Comparison of ENCODE assay signal across 8 cellular contexts in genomic region chr2:241701405-241702154, GRCh38. TPM values are rescaled to one million over a fixed set of nuclear protein-coding genes. Genes with fewer than 3 reads are reported as not detected.
DNase-seq lines count a peak whose midpoint lies in the region; ATAC-seq and TF ChIP-seq lines count a peak whose summit lies in the region.

Gene ING5 (plus strand): TSS chr2:241702039. CDS start chr2:241702066, 27 bp downstream.

- H3K4me3 Mint-ChIP-seq in Calu3 (ENCODE audit: low read depth, unreplicated experiment) = peak within 1 kb of the TSS; percentile 90
- H3K4me3 Mint-ChIP-seq in endothelial cell (ENCODE audit: unreplicated experiment) = peak within 1 kb of the TSS; percentile 90

- H3K4me1 ChIP-seq in HUES6 (ENCODE audit: control insufficient read depth, insufficient read depth, low read length) (no peaks in the 10 kb centered on the region), OCI-LY3 (ENCODE audit: low read length) (peaks cover 20% of the 10 kb centered on the region)

- H3K9ac ChIP-seq in HUES6 (ENCODE audit: low read length) (peak within 1 kb of the TSS; percentile 98), OCI-LY3 (ENCODE audit: low read length) (peak within 1 kb of the TSS; percentile 81)

- peak; percentile 36 for TF ChIP-seq CTCF in Calu3 (IDR thresholded peaks at IDR 0.05; ENCODE audit: unreplicated experiment)
- TF ChIP-seq CTCF in OCI-LY3 (IDR thresholded peaks at IDR 0.05; ENCODE audit: low read depth, low read length) = no peak
- no peak for TF ChIP-seq CTCF in endothelial cell (IDR thresholded peaks at IDR 0.05; ENCODE audit: unreplicated experiment)

- peaks cover 8% of the 10 kb centered on the region; the same call in 1 of the 2 replicates for H4K20me1 ChIP-seq in OCI-LY3 (ENCODE audit: insufficient read depth, low read length)

- H3K27ac Mint-ChIP-seq in Calu3 (ENCODE audit: unreplicated experiment) = peak within 1 kb of the TSS; percentile 93
- no peak within 1 kb of the TSS for H3K27ac Mint-ChIP-seq in endothelial cell (ENCODE audit: unreplicated experiment)

- peak; percentile 53 for ATAC-seq in GM21447 (IDR thresholded peaks at IDR 0.05; ENCODE audit: unreplicated experiment)

- CTCF ChIA-PET in Calu3 (lab: Charles Lee) = interaction anchor here (0.6 to 1.1 kb wide), 4 partner anchors 15 to 229 kb away, joined by 3 to 6 read pairs (median 4); no protein-coding TSS in a partner anchor

- peaks cover 73% of the 10 kb centered on the region for H3K36me3 Mint-ChIP-seq in Calu3 (ENCODE audit: insufficient read depth, unreplicated experiment)
- H3K36me3 Mint-ChIP-seq in endothelial cell (ENCODE audit: low read depth, unreplicated experiment) = peaks cover 13% of the 10 kb centered on the region

- H3K9me3 ChIP-seq in HUES6 (ENCODE audit: control insufficient read depth, insufficient read depth, low read depth, low read length) = no peaks in the 10 kb centered on the region
- no peaks in the 10 kb centered on the region for H3K9me3 ChIP-seq in OCI-LY3 (ENCODE audit: insufficient read depth, low read length)

- H3K79me2 ChIP-seq in OCI-LY3 (ENCODE audit: low read length) = peaks cover 26% of the 10 kb centered on the region

- H3K27ac ChIP-seq in HUES6 (ENCODE audit: low read depth, low read length) = peak within 1 kb of the TSS; percentile 95
- H3K27ac ChIP-seq in OCI-LY3 (ENCODE audit: low read length) = peak within 1 kb of the TSS; percentile 79

- DNase-seq in Calu3 (peak; percentile 99), endothelial cell (ENCODE audit: low spot score) (peak; percentile 98), midbrain (lab: John Stamatoyannopoulos, UW) (peak; percentile 93)
- peak; percentile 98 for DNase-seq in activated CD8-positive, alpha-beta memory T cell treated with anti-CD3 and anti-CD28 coated beads, Interleukin-2, amount 50 U/mL, for 4 hours
- peak; percentile 95 for DNase-seq in stimulated activated CD8-positive, alpha-beta memory T cell treated with anti-CD3 and anti-CD28 coated beads, Interleukin-15, amount 100 ng/mL, for 48 hours (ENCODE audit: low read depth in 2 of 2)

- TSS peak; percentile 89 for BruUV-seq in Calu3 (replicated peaks; lab: Mats Ljungman, UMichigan)

- intact Hi-C loops in Calu3 (cut with micrococcal nuclease; ENCODE audit: unreplicated experiment) = no loop called here

- H3K27me3 ChIP-seq in HUES6 (ENCODE audit: control insufficient read depth, insufficient read depth, low read length) = no peaks in the 10 kb centered on the region
- H3K27me3 ChIP-seq in OCI-LY3 (ENCODE audit: low read depth, low read length) = no peaks in the 10 kb centered on the region

- H3K4me1 Mint-ChIP-seq in Calu3 (ENCODE audit: low read depth, unreplicated experiment) = peaks cover 10% of the 10 kb centered on the region
- H3K4me1 Mint-ChIP-seq in endothelial cell (ENCODE audit: unreplicated experiment) = peaks cover 4% of the 10 kb centered on the region

- H3K36me3 ChIP-seq in HUES6 (ENCODE audit: control insufficient read depth, insufficient read depth, low read length) = peaks cover 25% of the 10 kb centered on the region
- peaks cover 11% of the 10 kb centered on the region for H3K36me3 ChIP-seq in OCI-LY3 (replicated peaks; ENCODE audit: low read depth, low read length)

- no peaks in the 10 kb centered on the region for H3K27me3 Mint-ChIP-seq in Calu3 (ENCODE audit: unreplicated experiment)
- H3K27me3 Mint-ChIP-seq in endothelial cell (ENCODE audit: unreplicated experiment) = peaks cover 12% of the 10 kb centered on the region

- H3K9me3 Mint-ChIP-seq in Calu3 (ENCODE audit: low read depth, unreplicated experiment) = peaks cover 4% of the 10 kb centered on the region
- no peaks in the 10 kb centered on the region for H3K9me3 Mint-ChIP-seq in endothelial cell (ENCODE audit: unreplicated experiment)

- H3K4me3 ChIP-seq in HUES6 (ENCODE audit: low read depth, low read length) = peak within 1 kb of the TSS; percentile 94
- H3K4me3 ChIP-seq in OCI-LY3 (ENCODE audit: low read length) = peak within 1 kb of the TSS; percentile 99

- peak within 1 kb of the TSS; percentile 99 for H3K4me2 ChIP-seq in OCI-LY3 (ENCODE audit: low read length)

- H2AFZ ChIP-seq in OCI-LY3 (ENCODE audit: low read depth, low read length) = no peak within 1 kb of the TSS

RNA-seq across cellular contexts. Expression of gene ING5, which starts in this region (rescaled TPM):
- total RNA-seq in Calu3 (2022) (29.3 and 35.1 TPM in 2 replicates), endothelial cell (ENCODE audit: unreplicated experiment) (19.9 TPM)

Comparison
In these comparisons a context has a peak if more than half of its experiments do, and no peak if none do; other contexts are left out.
1. Peak in every context shown above with its lines: DNase-seq, ATAC-seq, H3K4me3 ChIP-seq and H3K27ac ChIP-seq.